Comparison of ENCODE assay signal across 14 cellular contexts in genomic region chr4:93319011-93319410, GRCh38.
DNase-seq lines count a peak whose midpoint lies in the region; ATAC-seq and TF ChIP-seq lines count a peak whose summit lies in the region.
"Had no signal": no experiment of that assay in that cellular context is flagged by ENCODE, and none has a peak within 500 bp of the region (broad histone marks: within the 10 kb centered on the region; RNA-seq: fewer than 3 reads in every experiment).

No MANE protein-coding gene starts in this region.

- no peak overlapping the region for H3K9ac ChIP-seq in mammary epithelial cell (ENCODE audit: insufficient read depth, low read length)

- no peak overlapping the region for H3K4me3 ChIP-seq in mammary epithelial cell (replicated peaks in 1 of 3; ENCODE audit: insufficient read depth in 1 of 3, low read depth in 2 of 3, low read length in 3 of 3)
- H3K4me3 ChIP-seq: A549 had no signal

- intact Hi-C loops in mammary epithelial cell (cut with micrococcal nuclease): no loop called here

- no peak for ATAC-seq in GM18520 (IDR thresholded peaks at IDR 0.05; ENCODE audit: unreplicated experiment)
- ATAC-seq: A549 had no signal

- no peaks in the 10 kb centered on the region for H3K36me3 ChIP-seq in mammary epithelial cell (ENCODE audit: insufficient read depth, low read length)
- H3K36me3 ChIP-seq: BE2C had no signal

- WGBS in mammary epithelial cell (ENCODE audit: low coverage, missing lambda C conversion rate): 64% methylated on average over 2 of the region's 2 CpGs

- peak; percentile 40 for DNase-seq in NCI-H69 (lab: John Stamatoyannopoulos, UW)
- peak; percentile 11 for DNase-seq in mammary epithelial cell
- peak; percentile 34 for DNase-seq in fibroblast of gingiva (ENCODE audit: low read depth)
- no peak for DNase-seq in HUDEP-2 (lab: John Stamatoyannopoulos, UW; ENCODE audit: unreplicated experiment in 76 of 76)
- DNase-seq in GF-D8 (lab: John Stamatoyannopoulos, UW): no peak
- DNase-seq in NCI-H1436 (lab: John Stamatoyannopoulos, UW): no peak
- DNase-seq: BE2C; CD4-positive, alpha-beta memory T cell; COR-L47; DND-41; GDM1 had no signal

- TF ChIP-seq CTCF in mammary epithelial cell (conservative IDR thresholded peaks at IDR 0.05 in 1 of 2, IDR thresholded peaks at IDR 0.05 in 1 of 2; ENCODE audit: extremely low read depth in 1 of 2, insufficient read depth in 1 of 2, low read depth in 1 of 2, low read length in 2 of 2): no peak

- in situ Hi-C loops in mammary epithelial cell (cut with MboI; ENCODE audit: low sequenced_read_pairs in 2 of 2): no loop called here

- H4K20me1 ChIP-seq in mammary epithelial cell (ENCODE audit: insufficient read depth, low read length): no peaks in the 10 kb centered on the region

- CTCF ChIA-PET in mammary epithelial cell (lab: Charles Lee; ENCODE audit: low non-redundant PET): no interaction called here

- peak overlapping the region; percentile 36 for H2AFZ ChIP-seq in mammary epithelial cell (ENCODE audit: low read depth, low read length)

- H3K79me2 ChIP-seq in mammary epithelial cell (ENCODE audit: insufficient read depth, low read length): no peaks in the 10 kb centered on the region

- no peaks in the 10 kb centered on the region for H3K9me3 ChIP-seq in mammary epithelial cell (replicated peaks; ENCODE audit: insufficient read depth, low read length)
- H3K9me3 ChIP-seq: A549, BE2C had no signal

- H3K27ac ChIP-seq in mammary epithelial cell (ENCODE audit: insufficient read depth, low read depth, low read length): no peak overlapping the region
- H3K27ac ChIP-seq: A549, C4-2B had no signal

- BruUV-seq in mammary epithelial cell (replicated peaks; lab: Mats Ljungman, UMichigan): no TSS peak

- no peaks in the 10 kb centered on the region for H3K27me3 ChIP-seq in mammary epithelial cell (ENCODE audit: insufficient read depth, low read length)
- H3K27me3 ChIP-seq: BE2C had no signal

- dilution Hi-C loops in mammary epithelial cell (cut with HindIII; ENCODE audit: low sequenced_read_pairs): no loop called here

- H3K4me1 ChIP-seq in mammary epithelial cell (ENCODE audit: insufficient read depth, low read length): peaks cover 17% of the 10 kb centered on the region
- H3K4me1 ChIP-seq: A549, BE2C had no signal

- H3K4me2 ChIP-seq in mammary epithelial cell (ENCODE audit: insufficient read depth, low read depth, low read length): no peak overlapping the region
- H3K4me2 ChIP-seq: A549 had no signal

Comparison
In these comparisons a context has a peak if more than half of its experiments do, and no peak if none do; other contexts are left out.
1. DNase-seq: peak in NCI-H69 (single experiment), mammary epithelial cell (single experiment) and fibroblast of gingiva (single experiment); none in HUDEP-2 (0 of 76), GF-D8 (single experiment) and NCI-H1436 (single experiment).